In the genomic region with DNA sequence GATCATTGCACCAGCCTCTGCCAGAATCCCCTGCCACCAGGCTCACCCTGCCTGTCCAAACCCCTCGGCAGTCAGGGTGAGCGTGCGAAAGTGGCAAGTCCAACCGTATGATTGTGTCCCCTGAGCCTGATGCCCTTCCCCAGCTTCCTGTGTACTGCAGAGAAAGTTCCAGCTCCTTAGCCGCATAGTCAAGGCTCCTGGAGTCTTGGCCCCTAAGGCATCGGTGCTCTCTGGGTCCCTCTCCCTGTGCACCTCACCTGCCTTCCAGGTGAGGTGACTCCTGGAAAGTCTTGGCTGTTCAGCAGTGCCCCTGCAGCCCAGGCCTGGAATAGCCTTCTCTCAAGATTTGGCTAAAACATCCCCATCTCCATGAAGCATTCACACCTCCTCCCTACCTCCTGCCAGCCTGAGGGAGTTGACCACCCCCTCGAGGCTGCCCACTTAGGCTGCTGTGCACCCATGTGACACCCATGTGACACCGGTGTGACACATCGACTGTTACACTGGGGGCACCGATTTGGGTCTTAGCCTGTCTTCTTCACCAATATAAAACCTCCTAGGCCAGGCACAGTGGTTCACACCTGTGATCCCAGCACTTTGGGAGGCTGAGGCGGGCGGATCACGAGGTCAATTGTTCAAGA, we compare ENCODE assay signal across 10 cellular contexts. TPM values are rescaled to one million over a fixed set of nuclear protein-coding genes. Genes with fewer than 3 reads are reported as not detected.
DNase-seq lines count a peak whose midpoint lies in the region; ATAC-seq, FAIRE-seq and TF ChIP-seq lines count a peak whose summit lies in the region.
"Had no signal": no experiment of that assay in that cellular context is flagged by ENCODE, and none has a peak within 500 bp of the region (broad histone marks: within the 10 kb centered on the region; RNA-seq: fewer than 3 reads in every experiment).

No MANE protein-coding gene starts in this region.

- TF ChIP-seq CTCF in OCI-LY7 (conservative IDR thresholded peaks at IDR 0.05; ENCODE audit: low read length) (peak; percentile 46; the same call in 1 of the 2 replicates), epithelial cell of proximal tubule (conservative IDR thresholded peaks at IDR 0.05; ENCODE audit: low read depth, low read length) (peak; percentile 27)

- H2AFZ ChIP-seq in OCI-LY7 (ENCODE audit: low read length), result no peak overlapping the region

- CTCF ChIA-PET in OCI-LY7 (lab: Charles Lee; ENCODE audit: unreplicated experiment), result interaction anchor here (0.6 kb wide), 1 partner anchor 429 kb away, joined by 3 read pairs; no protein-coding TSS in a partner anchor

- H3K4me2 ChIP-seq in OCI-LY7 (ENCODE audit: low read length), result peak overlapping the region; percentile 21; the same call in 1 of the 2 replicates

- H4K20me1 ChIP-seq in OCI-LY7 (ENCODE audit: insufficient read depth, low read length), result no peaks in the 10 kb centered on the region

- no TSS peak for BruUV-seq in OCI-LY7 (replicated peaks; lab: Mats Ljungman, UMichigan)

- H3K9me2 ChIP-seq in OCI-LY7 (ENCODE audit: insufficient read depth, low read length), result no peaks in the 10 kb centered on the region

- no peaks in the 10 kb centered on the region; the same call in 1 of the 2 replicates for H3K9me3 ChIP-seq in OCI-LY7 (ENCODE audit: low read length)
- H3K9me3 ChIP-seq: MG63 had no signal

- FAIRE-seq in GM12891 (lab: Jason Lieb, UNC), result peak; percentile 38

- no peak for DNase-seq in GM12891 (ENCODE audit: insufficient read length, low spot score)
- no peak for DNase-seq in OCI-LY7 (ENCODE audit: low spot score)
- DNase-seq in epithelial cell of proximal tubule (ENCODE audit: low read depth), result no peak
- peak; percentile 42 for DNase-seq in posterior vena cava (ENCODE audit: low spot score)
- no peak for DNase-seq in erythroblast (lab: John Stamatoyannopoulos, UW)
- DNase-seq: cortex of kidney, MG63 had no signal

- no peaks in the 10 kb centered on the region for H3K36me3 ChIP-seq in OCI-LY7 (ENCODE audit: insufficient read depth, low read length)
- H3K36me3 ChIP-seq: MG63 had no signal

- no peaks in the 10 kb centered on the region for H3K79me2 ChIP-seq in OCI-LY7 (ENCODE audit: insufficient read depth, low read depth, low read length)

- H3K27ac ChIP-seq in OCI-LY7 (ENCODE audit: low read depth, low read length, poor library complexity, severe bottlenecking), result no peak overlapping the region

- peaks cover 4% of the 10 kb centered on the region for H3K4me1 ChIP-seq in OCI-LY7 (ENCODE audit: insufficient read depth, low read length, poor library complexity, severe bottlenecking)

- H3K4me3 ChIP-seq in OCI-LY7 (ENCODE audit: low read depth, low read length, poor library complexity, severe bottlenecking) (peak overlapping the region; percentile 10), epithelial cell of proximal tubule (ENCODE audit: low read depth, low read length) (no peak overlapping the region)
- H3K4me3 ChIP-seq: MG63 had no signal

- TF ChIP-seq POLR2A in GM12891 (IDR thresholded peaks at IDR 0.05; ENCODE audit: low read depth, low read length), result no peak
- no peak for TF ChIP-seq POLR2A in erythroblast (IDR thresholded peaks at IDR 0.05; ENCODE audit: low read length)
- TF ChIP-seq POLR2A in GM18505 (IDR thresholded peaks at IDR 0.05; ENCODE audit: borderline replicate concordance, extremely low read depth, insufficient read depth, insufficient read length), result no peak

- intact Hi-C loops in OCI-LY7 (cut with micrococcal nuclease; ENCODE audit: unreplicated experiment), result no loop called here
- intact Hi-C loops in posterior vena cava (cut with DNase I), result no loop called here

- ATAC-seq in GM21717 (IDR thresholded peaks at IDR 0.05; ENCODE audit: unreplicated experiment), result no peak
- no peak for ATAC-seq in GM21786 (IDR thresholded peaks at IDR 0.05; ENCODE audit: unreplicated experiment)
- no peak for ATAC-seq in GM18505 (IDR thresholded peaks at IDR 0.05; ENCODE audit: unreplicated experiment)

- POLR2A ChIA-PET in OCI-LY7 (lab: Charles Lee), result interaction anchor here (0.6 kb wide), 1 partner anchor 1361 kb away, joined by 3 read pairs; no protein-coding TSS in a partner anchor

TF ChIP-seq in GM12891, 5 proteins besides CTCF, POLR2A, EP300 and RAD21:
- TF ChIP-seq PAX5 (IDR thresholded peaks at IDR 0.05; ENCODE audit: insufficient read depth, low read length, severe bottlenecking) (no peak), TAF1 (IDR thresholded peaks at IDR 0.05; ENCODE audit: low read depth, low read length) (no peak), POLR2AphosphoS5 (IDR thresholded peaks at IDR 0.05; ENCODE audit: low read depth, low read length) (no peak), SPI1 (IDR thresholded peaks at IDR 0.05; ENCODE audit: low read depth, low read length) (no peak), POU2F2 (IDR thresholded peaks at IDR 0.05; ENCODE audit: low read depth, low read length) (no peak)

RNA-seq across cellular contexts. Expression of gene ELN, which starts 56.2 kb away (rescaled TPM):
- polyA plus RNA-seq in GM12891 (2012; ENCODE audit: low read depth, missing spikeins), result not detected
- not detected in 2 replicates for total RNA-seq in OCI-LY7 (2014; rRNA removed; shearing (Covaris generic))
- total RNA-seq in OCI-LY7 (2022) (not detected in 2 replicates), epithelial cell of proximal tubule (0.12 TPM in 1 of 2 replicates, not detected in the other), posterior vena cava (100 to 1,000 TPM; 354 to 999 TPM)

Comparison
In these comparisons a context has a peak if more than half of its experiments do, and no peak if none do; other contexts are left out.
1. RNA of gene ELN, which starts 56.2 kb away (total RNA-seq): 354 to 999 TPM in posterior vena cava; 0.12 TPM in epithelial cell of proximal tubule and not detected in OCI-LY7; every median in the first group is over 100 times any median in the second.